Comparison of ENCODE assay signal across 27 cellular contexts in genomic region chr6:16626650-16627049, GRCh38.
"Had no signal": no experiment of that assay in that cellular context is flagged by ENCODE, and none has a peak within 500 bp of the region (broad histone marks: within the 10 kb centered on the region; RNA-seq: fewer than 3 reads in every experiment).

No MANE protein-coding gene starts in this region.

- H3K9me3 ChIP-seq: SK-N-SH had no signal

- DNase-seq: Kasumi-1; MV-4-11; NCI-H1048; NCI-H1105; NCI-H1417; NCI-H1436 treated with DMSO at 0.1 percent for 48 hours; NCI-H1694; NCI-H187 treated with DMSO at 0.1 percent for 48 hours; NCI-H2029 treated with DMSO at 0.1 percent for 48 hours; NCI-H2171 treated with DMSO at 0.1 percent for 48 hours; NCI-H345; NCI-H446 treated with DMSO at 0.1 percent for 48 hours; NCI-H510A treated with DMSO at 0.1 percent for 48 hours; NCI-H526 treated with DMSO at 0.1 percent for 48 hours; NCI-H748 treated with DMSO at 0.1 percent for 48 hours; NK-92 treated with Interleukin-12 subunit alpha and Interleukin-12 subunit beta, amount 100 ng/mL, for 24 hours; PC-3; SHP77; SK-N-SH; SW 1271 had no signal

- H3K4me3 Mint-ChIP-seq: IgD-negative memory B cell had no signal

- H3K36me3 Mint-ChIP-seq: IgD-negative memory B cell had no signal

- H3K4me2 ChIP-seq: KMS-11, SK-N-SH had no signal

- H3K27me3 Mint-ChIP-seq: IgD-negative memory B cell had no signal

- H3K27ac ChIP-seq: HL-60, KMS-11, RWPE1 had no signal

- H3K4me3 ChIP-seq: K562 had no signal

- H3K9me3 Mint-ChIP-seq: IgD-negative memory B cell had no signal

- H3K9ac ChIP-seq: KMS-11, SK-N-SH had no signal

- ATAC-seq: K562, Panc1, PC-3 had no signal

- FAIRE-seq: HTR-8/SVneo, K562 had no signal
